ENCODE assay signal across 1 cellular context in the genomic region with DNA sequence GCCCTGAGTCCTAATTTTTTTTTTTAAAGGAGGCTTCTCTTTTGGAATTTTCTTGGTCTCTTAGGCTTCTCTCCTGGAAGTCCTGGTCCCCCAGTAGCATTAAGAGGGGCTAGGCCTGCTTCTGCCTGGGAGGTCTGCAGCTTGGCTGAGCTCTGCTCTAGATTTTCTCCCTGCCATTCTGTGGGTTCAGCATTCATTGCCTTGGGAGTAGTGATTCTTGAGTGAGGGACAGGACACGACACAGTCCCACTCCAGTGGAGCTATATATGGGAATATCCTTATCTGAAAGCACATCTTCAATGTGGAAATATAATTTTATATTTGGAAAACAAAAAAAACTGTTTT.
TF ChIP-seq lines count a peak whose summit lies in the region.

No MANE protein-coding gene starts in this region.

TF ChIP-seq in HCT116, 20 proteins besides CTCF, POLR2A, EP300 and RAD21 (continued from another document):
- TF ChIP-seq, protein P1, sequence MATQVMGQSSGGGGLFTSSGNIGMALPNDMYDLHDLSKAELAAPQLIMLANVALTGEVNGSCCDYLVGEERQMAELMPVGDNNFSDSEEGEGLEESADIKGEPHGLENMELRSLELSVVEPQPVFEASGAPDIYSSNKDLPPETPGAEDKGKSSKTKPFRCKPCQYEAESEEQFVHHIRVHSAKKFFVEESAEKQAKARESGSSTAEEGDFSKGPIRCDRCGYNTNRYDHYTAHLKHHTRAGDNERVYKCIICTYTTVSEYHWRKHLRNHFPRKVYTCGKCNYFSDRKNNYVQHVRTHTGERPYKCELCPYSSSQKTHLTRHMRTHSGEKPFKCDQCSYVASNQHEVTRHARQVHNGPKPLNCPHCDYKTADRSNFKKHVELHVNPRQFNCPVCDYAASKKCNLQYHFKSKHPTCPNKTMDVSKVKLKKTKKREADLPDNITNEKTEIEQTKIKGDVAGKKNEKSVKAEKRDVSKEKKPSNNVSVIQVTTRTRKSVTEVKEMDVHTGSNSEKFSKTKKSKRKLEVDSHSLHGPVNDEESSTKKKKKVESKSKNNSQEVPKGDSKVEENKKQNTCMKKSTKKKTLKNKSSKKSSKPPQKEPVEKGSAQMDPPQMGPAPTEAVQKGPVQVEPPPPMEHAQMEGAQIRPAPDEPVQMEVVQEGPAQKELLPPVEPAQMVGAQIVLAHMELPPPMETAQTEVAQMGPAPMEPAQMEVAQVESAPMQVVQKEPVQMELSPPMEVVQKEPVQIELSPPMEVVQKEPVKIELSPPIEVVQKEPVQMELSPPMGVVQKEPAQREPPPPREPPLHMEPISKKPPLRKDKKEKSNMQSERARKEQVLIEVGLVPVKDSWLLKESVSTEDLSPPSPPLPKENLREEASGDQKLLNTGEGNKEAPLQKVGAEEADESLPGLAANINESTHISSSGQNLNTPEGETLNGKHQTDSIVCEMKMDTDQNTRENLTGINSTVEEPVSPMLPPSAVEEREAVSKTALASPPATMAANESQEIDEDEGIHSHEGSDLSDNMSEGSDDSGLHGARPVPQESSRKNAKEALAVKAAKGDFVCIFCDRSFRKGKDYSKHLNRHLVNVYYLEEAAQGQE (IDR thresholded peaks at IDR 0.05; ENCODE audit: low read depth): no peak
- TF ChIP-seq, protein P2, sequence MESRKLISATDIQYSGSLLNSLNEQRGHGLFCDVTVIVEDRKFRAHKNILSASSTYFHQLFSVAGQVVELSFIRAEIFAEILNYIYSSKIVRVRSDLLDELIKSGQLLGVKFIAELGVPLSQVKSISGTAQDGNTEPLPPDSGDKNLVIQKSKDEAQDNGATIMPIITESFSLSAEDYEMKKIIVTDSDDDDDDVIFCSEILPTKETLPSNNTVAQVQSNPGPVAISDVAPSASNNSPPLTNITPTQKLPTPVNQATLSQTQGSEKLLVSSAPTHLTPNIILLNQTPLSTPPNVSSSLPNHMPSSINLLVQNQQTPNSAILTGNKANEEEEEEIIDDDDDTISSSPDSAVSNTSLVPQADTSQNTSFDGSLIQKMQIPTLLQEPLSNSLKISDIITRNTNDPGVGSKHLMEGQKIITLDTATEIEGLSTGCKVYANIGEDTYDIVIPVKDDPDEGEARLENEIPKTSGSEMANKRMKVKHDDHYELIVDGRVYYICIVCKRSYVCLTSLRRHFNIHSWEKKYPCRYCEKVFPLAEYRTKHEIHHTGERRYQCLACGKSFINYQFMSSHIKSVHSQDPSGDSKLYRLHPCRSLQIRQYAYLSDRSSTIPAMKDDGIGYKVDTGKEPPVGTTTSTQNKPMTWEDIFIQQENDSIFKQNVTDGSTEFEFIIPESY (IDR thresholded peaks at IDR 0.05; ENCODE audit: extremely low read depth, insufficient replicate concordance, low read length): no peak
- no peak for TF ChIP-seq SIN3A (IDR thresholded peaks at IDR 0.05; ENCODE audit: low read depth)
- TF ChIP-seq SP1 (IDR thresholded peaks at IDR 0.05; ENCODE audit: low read depth): no peak
- no peak for TF ChIP-seq EZH2 (IDR thresholded peaks at IDR 0.05)
- TF ChIP-seq YY1 (IDR thresholded peaks at IDR 0.05; ENCODE audit: extremely low read depth, insufficient replicate concordance, low read depth, low read length): no peak
- TF ChIP-seq ZFX (IDR thresholded peaks at IDR 0.05): no peak
- TF ChIP-seq ZNF274 (IDR thresholded peaks at IDR 0.05; ENCODE audit: low read depth, low read length): no peak
- no peak for TF ChIP-seq TCF7L2 (IDR thresholded peaks at IDR 0.05; ENCODE audit: borderline replicate concordance, extremely low read depth, insufficient read depth, insufficient read length)
